1 cellular context compared by ENCODE assay signal in the genomic region with DNA sequence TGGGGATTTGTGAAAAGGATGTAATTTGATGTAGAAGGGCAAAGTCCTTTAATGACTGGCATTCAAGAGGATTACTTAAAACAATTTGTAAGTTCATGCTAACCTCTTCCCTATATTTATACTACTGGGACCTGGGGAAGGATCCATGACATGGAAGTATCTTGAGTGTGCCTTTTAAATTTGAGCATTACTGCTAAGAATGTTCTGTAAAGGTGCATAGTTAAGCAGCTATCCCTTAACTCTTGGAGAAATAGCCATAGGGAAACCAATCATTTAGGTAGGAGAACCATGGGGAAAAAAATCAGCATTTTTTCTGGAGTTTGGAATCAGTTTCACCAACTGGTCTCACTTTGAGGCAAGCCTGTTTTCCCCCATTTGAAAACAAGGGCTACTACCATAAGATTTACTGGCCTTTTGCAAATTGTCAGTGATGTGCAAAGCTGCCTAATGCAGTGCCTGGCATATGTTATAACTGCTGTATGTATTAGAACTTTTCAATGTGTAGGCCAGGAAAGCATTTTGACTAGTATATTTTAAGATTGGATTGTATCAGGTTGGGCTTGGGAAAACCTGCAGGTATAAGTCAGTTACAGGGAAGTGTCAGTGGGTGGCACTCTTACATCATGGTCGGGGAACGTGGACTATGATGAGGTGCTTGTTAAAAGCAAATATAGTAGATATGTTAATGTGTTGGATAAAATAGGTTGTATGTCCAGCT.
TF ChIP-seq lines count a peak whose summit lies in the region.

No MANE protein-coding gene starts in this region.

TF ChIP-seq in HepG2, 621 proteins besides CTCF, POLR2A, EP300 and RAD21 (continued from another document and continues in another):
- TF ChIP-seq, protein P1, sequence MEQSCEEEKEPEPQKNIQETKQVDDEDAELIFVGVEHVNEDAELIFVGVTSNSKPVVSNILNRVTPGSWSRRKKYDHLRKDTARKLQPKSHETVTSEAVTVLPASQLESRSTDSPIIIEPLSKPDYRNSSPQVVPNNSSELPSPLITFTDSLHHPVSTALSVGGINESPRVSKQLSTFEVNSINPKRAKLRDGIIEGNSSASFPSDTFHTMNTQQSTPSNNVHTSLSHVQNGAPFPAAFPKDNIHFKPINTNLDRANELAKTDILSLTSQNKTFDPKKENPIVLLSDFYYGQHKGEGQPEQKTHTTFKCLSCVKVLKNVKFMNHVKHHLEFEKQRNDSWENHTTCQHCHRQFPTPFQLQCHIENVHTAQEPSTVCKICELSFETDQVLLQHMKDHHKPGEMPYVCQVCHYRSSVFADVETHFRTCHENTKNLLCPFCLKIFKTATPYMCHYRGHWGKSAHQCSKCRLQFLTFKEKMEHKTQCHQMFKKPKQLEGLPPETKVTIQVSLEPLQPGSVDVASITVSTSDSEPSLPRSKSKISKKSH (CRISPR knock-in tag; IDR thresholded peaks at IDR 0.05; ENCODE audit: borderline replicate concordance): no peak
- TF ChIP-seq ZNF644 (CRISPR knock-in tag; IDR thresholded peaks at IDR 0.05; ENCODE audit: low read depth) (no peak), ZNF749 (CRISPR knock-in tag; IDR thresholded peaks at IDR 0.05; ENCODE audit: borderline replicate concordance) (0 out of 2 replicates have a peak, but pooled peaks have one; percentile 32), RFX1 (IDR thresholded peaks at IDR 0.05) (no peak), MTA3 (CRISPR knock-in tag; IDR thresholded peaks at IDR 0.05) (no peak), SOX13 (IDR thresholded peaks at IDR 0.05) (peak; percentile 11; the same call in 1 of the 2 replicates), SOX13 (CRISPR knock-in tag; conservative IDR thresholded peaks at IDR 0.05 in 1 of 2, IDR thresholded peaks at IDR 0.05 in 1 of 2) (no peak), KLF11 (CRISPR knock-in tag; IDR thresholded peaks at IDR 0.05) (no peak), HMGXB4 (CRISPR knock-in tag; IDR thresholded peaks at IDR 0.05; ENCODE audit: borderline replicate concordance in 1 of 2, low read depth in 1 of 2) (peak in 1 of 2 experiments; percentile 54; a peak in 1 of 4 replicates), SP5 (CRISPR knock-in tag; IDR thresholded peaks at IDR 0.05; ENCODE audit: borderline replicate concordance, low read depth) (no peak), PHF8 (CRISPR knock-in tag; IDR thresholded peaks at IDR 0.05) (no peak), NONO (IDR thresholded peaks at IDR 0.05) (no peak), NONO (CRISPR knock-in tag; conservative IDR thresholded peaks at IDR 0.05) (peak; percentile 46; the same call in 1 of the 2 replicates), ZKSCAN5 (CRISPR knock-in tag; IDR thresholded peaks at IDR 0.05) (no peak), CEBPG (CRISPR knock-in tag; IDR thresholded peaks at IDR 0.05) (0 out of 2 replicates have a peak, but pooled peaks have one; percentile 34), SP4 (CRISPR knock-in tag; IDR thresholded peaks at IDR 0.05) (no peak), ZNF781 (CRISPR knock-in tag; IDR thresholded peaks at IDR 0.05; ENCODE audit: borderline replicate concordance, not compliant biosample characterization) (no peak), SP140L (CRISPR knock-in tag; IDR thresholded peaks at IDR 0.05; ENCODE audit: borderline replicate concordance) (no peak), ELF3 (CRISPR knock-in tag; IDR thresholded peaks at IDR 0.05) (0 out of 2 replicates have a peak, but pooled peaks have one; percentile 17), POLR2AphosphoS2 (IDR thresholded peaks at IDR 0.05; ENCODE audit: low read depth, low read length) (0 out of 2 replicates have a peak, but pooled peaks have one; percentile 31), HOXA9 (CRISPR knock-in tag; IDR thresholded peaks at IDR 0.05; ENCODE audit: borderline replicate concordance) (no peak), DMAP1 (CRISPR knock-in tag; IDR thresholded peaks at IDR 0.05) (0 out of 2 replicates have a peak, but pooled peaks have one; percentile 33), FOSL1 (CRISPR knock-in tag; IDR thresholded peaks at IDR 0.05; ENCODE audit: borderline replicate concordance) (no peak), AFF4 (CRISPR knock-in tag; IDR thresholded peaks at IDR 0.05) (no peak), ZNF776 (CRISPR knock-in tag; IDR thresholded peaks at IDR 0.05) (no peak), HOXD1 (CRISPR knock-in tag; IDR thresholded peaks at IDR 0.05) (no peak), MIXL1 (CRISPR knock-in tag; IDR thresholded peaks at IDR 0.05) (no peak), ZNF326 (CRISPR knock-in tag; IDR thresholded peaks at IDR 0.05; ENCODE audit: borderline replicate concordance) (no peak), KDM3A (CRISPR knock-in tag; IDR thresholded peaks at IDR 0.05; ENCODE audit: low read depth) (no peak), ZNF205 (CRISPR knock-in tag; IDR thresholded peaks at IDR 0.05) (no peak), SNRNP70 (IDR thresholded peaks at IDR 0.05; ENCODE audit: low read depth, low read length) (no peak), DZIP1 (CRISPR knock-in tag; IDR thresholded peaks at IDR 0.05) (no peak), ZNF468 (CRISPR knock-in tag; IDR thresholded peaks at IDR 0.05) (no peak), IRF2 (CRISPR knock-in tag; IDR thresholded peaks at IDR 0.05) (0 out of 2 replicates have a peak, but pooled peaks have one; percentile 27), ZNF350 (CRISPR knock-in tag; IDR thresholded peaks at IDR 0.05; ENCODE audit: borderline replicate concordance, low read depth) (no peak), ZNF225 (CRISPR knock-in tag; IDR thresholded peaks at IDR 0.05) (no peak), ZNF17 (CRISPR knock-in tag; IDR thresholded peaks at IDR 0.05) (no peak), ZNF180 (CRISPR knock-in tag; IDR thresholded peaks at IDR 0.05; ENCODE audit: borderline replicate concordance, low read depth) (no peak), KDM4B (CRISPR knock-in tag; IDR thresholded peaks at IDR 0.05) (no peak), POLR2AphosphoS5 (IDR thresholded peaks at IDR 0.05; ENCODE audit: low read depth, low read length) (peak; percentile 66; the same call in 1 of the 2 replicates), POLR2G (IDR thresholded peaks at IDR 0.05; ENCODE audit: low read depth, low read length) (peak; percentile 78), PLRG1 (conservative IDR thresholded peaks at IDR 0.05) (no peak), NFE2L1 (CRISPR knock-in tag; IDR thresholded peaks at IDR 0.05; ENCODE audit: borderline replicate concordance) (no peak), SUZ12 (IDR thresholded peaks at IDR 0.05; ENCODE audit: low read depth, low read length) (no peak), ZNF589 (CRISPR knock-in tag; conservative IDR thresholded peaks at IDR 0.05) (no peak), ZFP36L1 (CRISPR knock-in tag; IDR thresholded peaks at IDR 0.05) (no peak), CSRNP1 (CRISPR knock-in tag; IDR thresholded peaks at IDR 0.05) (no peak), ZBTB1 (CRISPR knock-in tag; IDR thresholded peaks at IDR 0.05; ENCODE audit: borderline replicate concordance) (no peak), GABPA (IDR thresholded peaks at IDR 0.05; ENCODE audit: low read depth, low read length) (no peak), GABPA (CRISPR knock-in tag; IDR thresholded peaks at IDR 0.05; ENCODE audit: low read depth) (no peak)
- TF ChIP-seq, protein P2, sequence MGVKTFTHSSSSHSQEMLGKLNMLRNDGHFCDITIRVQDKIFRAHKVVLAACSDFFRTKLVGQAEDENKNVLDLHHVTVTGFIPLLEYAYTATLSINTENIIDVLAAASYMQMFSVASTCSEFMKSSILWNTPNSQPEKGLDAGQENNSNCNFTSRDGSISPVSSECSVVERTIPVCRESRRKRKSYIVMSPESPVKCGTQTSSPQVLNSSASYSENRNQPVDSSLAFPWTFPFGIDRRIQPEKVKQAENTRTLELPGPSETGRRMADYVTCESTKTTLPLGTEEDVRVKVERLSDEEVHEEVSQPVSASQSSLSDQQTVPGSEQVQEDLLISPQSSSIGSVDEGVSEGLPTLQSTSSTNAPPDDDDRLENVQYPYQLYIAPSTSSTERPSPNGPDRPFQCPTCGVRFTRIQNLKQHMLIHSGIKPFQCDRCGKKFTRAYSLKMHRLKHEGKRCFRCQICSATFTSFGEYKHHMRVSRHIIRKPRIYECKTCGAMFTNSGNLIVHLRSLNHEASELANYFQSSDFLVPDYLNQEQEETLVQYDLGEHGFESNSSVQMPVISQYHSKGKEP (CRISPR knock-in tag; IDR thresholded peaks at IDR 0.05): no peak
